ENCODE assay signal across 21 cellular contexts in genomic region chr14:65198346-65198745, GRCh38.
DNase-seq lines count a peak whose midpoint lies in the region; ATAC-seq, FAIRE-seq and TF ChIP-seq lines count a peak whose summit lies in the region.
"Had no signal": no experiment of that assay in that cellular context is flagged by ENCODE, and none has a peak within 500 bp of the region (broad histone marks: within the 10 kb centered on the region; RNA-seq: fewer than 3 reads in every experiment).

No MANE protein-coding gene starts in this region.

- H3K79me2 ChIP-seq in HepG2 (ENCODE audit: insufficient read depth, low read length) (no peaks in the 10 kb centered on the region), Karpas-422 (ENCODE audit: low read length) (no peaks in the 10 kb centered on the region)

- POLR2A ChIA-PET in HepG2 (lab: Yijun Ruan, JAX): no interaction called here

- H3K4me1 ChIP-seq in HepG2 (ENCODE audit: insufficient read depth, low read length) (peaks cover 31% of the 10 kb centered on the region), right lobe of liver (no peaks in the 10 kb centered on the region), Karpas-422 (ENCODE audit: low read length) (peaks cover 78% of the 10 kb centered on the region), small intestine (ENCODE audit: control insufficient read depth in 2 of 2, insufficient read depth in 1 of 2, low read depth in 1 of 2, low read length in 1 of 2) (no peaks in the 10 kb centered on the region), tibial nerve (no peaks in the 10 kb centered on the region)
- H3K4me1 ChIP-seq: Caco-2 had no signal

- no peak for ATAC-seq in HepG2
- no peak for ATAC-seq in right lobe of liver
- ATAC-seq: GM12878, HCT116 had no signal

- no peak for TF ChIP-seq EP300 in HepG2 (IDR thresholded peaks at IDR 0.05; ENCODE audit: low read depth in 2 of 2, low read length in 2 of 2)
- TF ChIP-seq EP300 in HepG2 (CRISPR knock-in tag; IDR thresholded peaks at IDR 0.05; ENCODE audit: borderline replicate concordance): no peak
- TF ChIP-seq EP300 in tibial nerve (IDR thresholded peaks at IDR 0.05): no peak

- H3K9me3 ChIP-seq in HepG2 (ENCODE audit: low read length) (no peaks in the 10 kb centered on the region), right lobe of liver (no peaks in the 10 kb centered on the region), Karpas-422 (ENCODE audit: low read length) (no peaks in the 10 kb centered on the region), small intestine (ENCODE audit: control insufficient read depth, low read depth) (no peaks in the 10 kb centered on the region), tibial nerve (no peaks in the 10 kb centered on the region)
- H3K9me3 ChIP-seq: Caco-2 had no signal

- CTCF ChIA-PET in HepG2 (lab: Yijun Ruan, JAX; ENCODE audit: low intra/inter-chr PET ratio, low total read pairs): no interaction called here

- in situ Hi-C loops in HepG2 (cut with HindIII; ENCODE audit: extremely low pct_ligation_motif_present, low pct_unique_long_range_greater_than_20kb): no loop called here

- H3K36me3 ChIP-seq in HepG2 (replicated peaks in 1 of 2; ENCODE audit: control insufficient read depth in 1 of 2, insufficient read depth in 2 of 2, low read length in 2 of 2): no peaks in the 10 kb centered on the region
- no peaks in the 10 kb centered on the region for H3K36me3 ChIP-seq in right lobe of liver
- no peaks in the 10 kb centered on the region for H3K36me3 ChIP-seq in Karpas-422 (ENCODE audit: insufficient read depth, low read length)
- H3K36me3 ChIP-seq in small intestine (ENCODE audit: control insufficient read depth in 2 of 2, insufficient read depth in 2 of 2, low read length in 2 of 2): no peaks in the 10 kb centered on the region
- H3K36me3 ChIP-seq in tibial nerve: no peaks in the 10 kb centered on the region

- H2AFZ ChIP-seq in HepG2 (ENCODE audit: low read length): no peak overlapping the region
- H2AFZ ChIP-seq in Karpas-422 (ENCODE audit: low read length): peak overlapping the region; percentile 42

- no peaks in the 10 kb centered on the region for H3K9me2 ChIP-seq in Karpas-422 (replicated peaks; ENCODE audit: insufficient read depth, low read length)

- H3K4me2 ChIP-seq in HepG2 (ENCODE audit: low read depth, low read length): peak overlapping the region; percentile 15; the same call in 1 of the 2 replicates
- H3K4me2 ChIP-seq in Karpas-422 (ENCODE audit: low read depth, low read length, poor library complexity, severe bottlenecking): peak overlapping the region; percentile 60

- DNase-seq in HepG2 (ENCODE audit: low spot score) (peak; percentile 26), right lobe of liver (no peak), Karpas-422 (peak; percentile 73), small intestine (peak; percentile 29), lower leg skin (ENCODE audit: low spot score in 2 of 2) (no peak), superior temporal gyrus (ENCODE audit: extremely low spot score) (no peak), tibial nerve (ENCODE audit: low spot score in 2 of 2) (no peak)
- DNase-seq: ACHN; Caco-2; CD4-positive, alpha-beta T cell; DMS53; DND-41; EL; GOT3; H7; HFFc6 had no signal

- H3K4me3 ChIP-seq in HepG2 (replicated peaks in 1 of 3; ENCODE audit: insufficient read depth in 1 of 3, low read depth in 2 of 3, low read length in 3 of 3) (no peak overlapping the region), right lobe of liver (no peak overlapping the region), Karpas-422 (ENCODE audit: low read length) (peak overlapping the region; percentile 19), small intestine (ENCODE audit: low read depth in 1 of 2, low read length in 2 of 2) (no peak overlapping the region), lower leg skin (ENCODE audit: low read depth, poor library complexity, severe bottlenecking) (no peak overlapping the region), tibial nerve (no peak overlapping the region)
- H3K4me3 ChIP-seq: GM12878 had no signal

- intact Hi-C loops in HepG2 (cut with micrococcal nuclease; ENCODE audit: unreplicated experiment): no loop called here
- intact Hi-C loops in right lobe of liver (cut with DNase I): no loop called here
- intact Hi-C loops in lower leg skin (cut with DNase I; ENCODE audit: low total_unique reads): no loop called here

- H3K9ac ChIP-seq in HepG2 (ENCODE audit: insufficient read depth, low read depth, low read length): no peak overlapping the region
- H3K9ac ChIP-seq in Karpas-422 (ENCODE audit: low read length): peak overlapping the region; percentile 59

- WGBS in HepG2 (ENCODE audit: low lambda C conversion rate): 0% methylated on average over 1 of the region's 1 CpG
- 0% methylated on average over 1 of the region's 1 CpG for WGBS in right lobe of liver (ENCODE audit: insufficient coverage, low coverage, low lambda C conversion rate, missing lambda C conversion rate)
- WGBS in small intestine, 3 donors: 33 to 67% (median 60%) methylated on average over 1 of the region's 1 CpG
- WGBS in lower leg skin, 2 donors: 27 to 79% methylated on average over 1 of the region's 1 CpG
- 36 to 40% methylated on average over 1 of the region's 1 CpG for WGBS in tibial nerve, 2 donors

- FAIRE-seq in HepG2 (lab: Jason Lieb, UNC) (no peak), small intestine (lab: Jason Lieb, UNC) (no peak)
- FAIRE-seq: A204.1, GM12878 had no signal

- no peak for TF ChIP-seq POLR2A in HepG2 (IDR thresholded peaks at IDR 0.05; ENCODE audit: insufficient read depth in 1 of 2, low read depth in 2 of 2, low read length in 2 of 2)
- TF ChIP-seq POLR2A in right lobe of liver (IDR thresholded peaks at IDR 0.05): no peak
- TF ChIP-seq POLR2A in lower leg skin (IDR thresholded peaks at IDR 0.05): no peak
- TF ChIP-seq POLR2A in tibial nerve (IDR thresholded peaks at IDR 0.05): no peak

- no peak for TF ChIP-seq CTCF in HepG2 (CRISPR knock-in tag; IDR thresholded peaks at IDR 0.05)
- no peak for TF ChIP-seq CTCF in right lobe of liver (IDR thresholded peaks at IDR 0.05)
- TF ChIP-seq CTCF in lower leg skin (IDR thresholded peaks at IDR 0.05): no peak
- no peak for TF ChIP-seq CTCF in tibial nerve (IDR thresholded peaks at IDR 0.05)

- no TSS peak for BruUV-seq in HepG2 (replicated peaks; lab: Mats Ljungman, UMichigan)

- no peak for TF ChIP-seq RAD21 in HepG2 (CRISPR knock-in tag; IDR thresholded peaks at IDR 0.05)

- H3K27ac ChIP-seq in HepG2 (ENCODE audit: extremely low read length, insufficient read depth, low read length) (no peak overlapping the region), right lobe of liver (no peak overlapping the region), Karpas-422 (ENCODE audit: low read length) (peak overlapping the region; percentile 93), small intestine (ENCODE audit: low read depth in 1 of 2, low read length in 1 of 2) (no peak overlapping the region), tibial nerve (no peak overlapping the region)
- H3K27ac ChIP-seq: C4-2B, HL-60 had no signal

- H3K27me3 ChIP-seq in HepG2 (ENCODE audit: control insufficient read depth in 1 of 2, insufficient read depth in 2 of 2, low read length in 2 of 2) (peaks cover 0 to 10% of the 10 kb centered on the region in 2 experiments; a peak in 2 of 5 replicates), right lobe of liver (no peaks in the 10 kb centered on the region), Karpas-422 (ENCODE audit: low read length) (no peaks in the 10 kb centered on the region), small intestine (ENCODE audit: control insufficient read depth in 2 of 2, insufficient read depth in 2 of 2, low read length in 2 of 2) (no peaks in the 10 kb centered on the region), tibial nerve (no peaks in the 10 kb centered on the region)

- H4K20me1 ChIP-seq in HepG2 (ENCODE audit: insufficient read depth, low read length): no peaks in the 10 kb centered on the region
- H4K20me1 ChIP-seq in Karpas-422 (ENCODE audit: insufficient read depth, low read depth, low read length): no peaks in the 10 kb centered on the region

TF ChIP-seq in HepG2, 621 proteins besides CTCF, POLR2A, EP300 and RAD21:
- TF ChIP-seq HNF4A (CRISPR knock-in tag; IDR thresholded peaks at IDR 0.05) (peak; percentile 31; the same call in 1 of the 2 replicates), CBFB (CRISPR knock-in tag; IDR thresholded peaks at IDR 0.05) (no peak), KMT2A (CRISPR knock-in tag; IDR thresholded peaks at IDR 0.05) (no peak), BHLHE40 (IDR thresholded peaks at IDR 0.05; ENCODE audit: low read length) (no peak), IRF9 (CRISPR knock-in tag; IDR thresholded peaks at IDR 0.05; ENCODE audit: borderline replicate concordance) (no peak)

Comparison
In these comparisons a context has a peak if more than half of its experiments do, and no peak if none do; other contexts are left out.
1. DNase-seq: peak in HepG2 (single experiment), Karpas-422 (single experiment) and small intestine (single experiment); none in right lobe of liver (0 of 3), lower leg skin (0 of 2), superior temporal gyrus (single experiment) and tibial nerve (0 of 2).